1 cellular context compared by ENCODE assay signal in the genomic region with DNA sequence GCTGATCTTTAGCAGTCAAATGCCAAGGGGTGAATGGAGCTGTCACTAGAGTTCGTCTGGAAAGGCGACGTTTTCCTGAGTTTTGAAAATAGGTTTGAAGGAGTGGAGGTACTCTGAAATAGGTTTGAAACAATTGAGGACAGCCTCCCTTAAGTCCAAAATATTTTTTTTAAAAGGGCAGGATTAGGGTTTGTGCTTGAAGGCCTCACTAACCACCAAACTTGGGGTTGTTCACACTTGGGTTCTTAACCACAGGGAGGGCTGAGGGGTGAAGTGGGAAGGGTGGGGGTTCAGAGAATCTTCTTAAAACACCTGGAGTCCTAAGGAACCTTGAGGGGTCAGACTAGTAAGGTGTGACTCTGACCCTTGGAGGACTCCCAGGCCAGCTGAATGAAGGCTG.
TF ChIP-seq lines count a peak whose summit lies in the region.

No MANE protein-coding gene starts in this region.

TF ChIP-seq in H1, 55 proteins besides CTCF, POLR2A, EP300 and RAD21:
- TF ChIP-seq POU5F1 (IDR thresholded peaks at IDR 0.05; ENCODE audit: low read depth, low read length) (no peak), SIN3A (conservative IDR thresholded peaks at IDR 0.05 in 1 of 2, IDR thresholded peaks at IDR 0.05 in 1 of 2; ENCODE audit: low read depth in 1 of 2, low read length in 2 of 2) (no peak), ZNF274 (IDR thresholded peaks at IDR 0.05; ENCODE audit: borderline replicate concordance, extremely low read depth, low read length) (no peak), HDAC6 (IDR thresholded peaks at IDR 0.05; ENCODE audit: low read depth, low read length) (no peak), KDM1A (IDR thresholded peaks at IDR 0.05; ENCODE audit: borderline replicate concordance, low read length) (no peak), SP2 (IDR thresholded peaks at IDR 0.05; ENCODE audit: low read length) (no peak), SIRT6 (IDR thresholded peaks at IDR 0.05; ENCODE audit: low read length) (no peak), TBP (IDR thresholded peaks at IDR 0.05; ENCODE audit: low read depth, low read length) (no peak)
